ENCODE assay signal across 31 cellular contexts in genomic region chr7:2215851-2216250, GRCh38.
"Had no signal": no experiment of that assay in that cellular context is flagged by ENCODE, and none has a peak within 500 bp of the region (broad histone marks: within the 10 kb centered on the region; RNA-seq: fewer than 3 reads in every experiment).

No MANE protein-coding gene starts in this region.

- H3K9me3 Mint-ChIP-seq: activated naive CD4-positive, alpha-beta T cell treated with anti-CD3 and anti-CD28 coated beads for 36 hours; activated naive CD8-positive, alpha-beta T cell treated with anti-CD3 and anti-CD28 coated beads, Interleukin-2, amount 10 ng/mL, durations not matched to agents 7 days and 5 days; activated T-cell treated with anti-CD3 and anti-CD28 coated beads, Interleukin-2, amount 50 U/mL, for 72 hours; mesothelial cell of epicardium; naive B cell; nephron progenitor cell had no signal

- DNase-seq: activated CD4-positive, alpha-beta T cell treated with anti-CD3 and anti-CD28 coated beads for 48 hours; activated CD8-positive, alpha-beta T cell treated with anti-CD3 and anti-CD28 coated beads, Interleukin-2, amount 10 ng/mL, durations not matched to agents 7 days and 5 days; activated effector memory CD4-positive, alpha-beta T cell treated with Interleukin-2 at 50 U/mL for 16 hours; activated naive CD4-positive, alpha-beta T cell treated with anti-CD3 and anti-CD28 coated beads for 36 hours; activated naive CD8-positive, alpha-beta T cell treated with anti-CD3 and anti-CD28 coated beads, Interleukin-2, amount 10 ng/mL, durations not matched to agents 7 days and 5 days; activated T-cell treated with anti-CD3 and anti-CD28 coated beads for 4 hours; activated T-cell treated with anti-CD3 and anti-CD28 coated beads, Interleukin-2, amount 50 U/mL, for 72 hours; dorsolateral prefrontal cortex; effector memory CD4-positive, alpha-beta T cell; hippocampal formation; naive B cell; nephron progenitor cell; retina; stimulated activated CD4-positive, alpha-beta T cell treated with anti-CD3 and anti-CD28 coated beads, Interleukin-1b, Interleukin-23, amount 100 ng/mL, for 48 hours; stimulated activated CD4-positive, alpha-beta T cell treated with anti-CD3 and anti-CD28 coated beads, Interleukin-4, amount 100 ng/mL, for 4 hours; stimulated activated CD8-positive, alpha-beta memory T cell treated with anti-CD3 and anti-CD28 coated beads, Interleukin-4, amount 100 ng/mL, for 48 hours; stimulated activated naive CD4-positive, alpha-beta T cell; T-helper 9 cell; tibial artery; WERI-Rb-1 had no signal

- H3K4me1 Mint-ChIP-seq: brain, mesothelial cell of epicardium, nephron progenitor cell had no signal

- H3K27me3 ChIP-seq: ascending aorta, cardiac muscle cell, dorsolateral prefrontal cortex, gastroesophageal sphincter, pancreas, suprapubic skin, tibial artery had no signal

- ATAC-seq: activated CD4-positive, CD25-positive, alpha-beta regulatory T cell treated with anti-CD3 and anti-CD28 coated beads, Interleukin-2, amount 50 U/mL, for 24 hours; activated CD8-positive, alpha-beta T cell treated with anti-CD3 and anti-CD28 coated beads, Interleukin-2, amount 10 ng/mL, durations not matched to agents 7 days and 5 days; activated T-cell treated with anti-CD3 and anti-CD28 coated beads, Interleukin-2, amount 50 U/mL, for 72 hours; gastroesophageal sphincter; pancreas had no signal

- H3K27ac Mint-ChIP-seq: activated CD8-positive, alpha-beta T cell treated with anti-CD3 and anti-CD28 coated beads, Interleukin-2, amount 10 ng/mL, durations not matched to agents 7 days and 5 days; activated naive CD4-positive, alpha-beta T cell treated with anti-CD3 and anti-CD28 coated beads for 36 hours; activated naive CD8-positive, alpha-beta T cell treated with anti-CD3 and anti-CD28 coated beads, Interleukin-2, amount 10 ng/mL, durations not matched to agents 7 days and 5 days; activated T-cell treated with anti-CD3 and anti-CD28 coated beads, Interleukin-2, amount 50 U/mL, for 72 hours; brain; mesothelial cell of epicardium; nephron progenitor cell had no signal

- H3K27ac ChIP-seq: ascending aorta, cardiac muscle cell, coronary artery, dorsolateral prefrontal cortex, gastroesophageal sphincter, pancreas, prostate gland, suprapubic skin, tibial artery, WERI-Rb-1 had no signal

- H3K4me1 ChIP-seq: ascending aorta, gastroesophageal sphincter, pancreas, prostate gland, suprapubic skin, tibial artery had no signal

- H3K4me3 Mint-ChIP-seq: activated CD8-positive, alpha-beta T cell treated with anti-CD3 and anti-CD28 coated beads, Interleukin-2, amount 10 ng/mL, durations not matched to agents 7 days and 5 days; activated naive CD4-positive, alpha-beta T cell treated with anti-CD3 and anti-CD28 coated beads for 36 hours; activated naive CD8-positive, alpha-beta T cell treated with anti-CD3 and anti-CD28 coated beads, Interleukin-2, amount 10 ng/mL, durations not matched to agents 7 days and 5 days; activated T-cell treated with anti-CD3 and anti-CD28 coated beads, Interleukin-2, amount 50 U/mL, for 72 hours; brain; mesothelial cell of epicardium; naive B cell; nephron progenitor cell had no signal

- H3K9me3 ChIP-seq: ascending aorta, gastroesophageal sphincter, pancreas, prostate gland, suprapubic skin, tibial artery had no signal

- H3K4me2 ChIP-seq: smooth muscle cell had no signal

- H3K4me3 ChIP-seq: ascending aorta, cardiac muscle cell, coronary artery, dorsolateral prefrontal cortex, gastroesophageal sphincter, pancreas, prostate gland, smooth muscle cell, suprapubic skin, tibial artery had no signal

- H3K27me3 Mint-ChIP-seq: activated naive CD8-positive, alpha-beta T cell treated with anti-CD3 and anti-CD28 coated beads, Interleukin-2, amount 10 ng/mL, durations not matched to agents 7 days and 5 days; naive B cell had no signal
